8 cellular contexts compared by ENCODE assay signal in genomic region chr1:10471411-10472219, GRCh38. TPM values are rescaled to one million over a fixed set of nuclear protein-coding genes. Genes with fewer than 3 reads are reported as not detected.
DNase-seq lines count a peak whose midpoint lies in the region; ATAC-seq, FAIRE-seq and TF ChIP-seq lines count a peak whose summit lies in the region.

No MANE protein-coding gene starts in this region.

- DNase-seq in CD4-positive, CD25-positive, alpha-beta regulatory T cell: no peak
- DNase-seq in HEK293T (ENCODE audit: extremely low spot score): peak; percentile 27
- no peak for DNase-seq in activated CD8-positive, alpha-beta T cell treated with anti-CD3 and anti-CD28 coated beads, Interleukin-2, amount 10 ng/mL, durations not matched to agents 7 days and 5 days
- DNase-seq in iPS DF 6.9 (ENCODE audit: low read depth, low spot score): no peak
- no peak for DNase-seq in small intestine
- DNase-seq in NCI-H187 treated with DMSO at 0.1 percent for 48 hours (lab: John Stamatoyannopoulos, UW): no peak
- no peak for DNase-seq in NCI-H146 (lab: John Stamatoyannopoulos, UW)
- DNase-seq in COLO668 (lab: John Stamatoyannopoulos, UW; ENCODE audit: unreplicated experiment): no peak

- peaks cover 16 to 51% (median 32%) of the 10 kb centered on the region in 4 donors for H3K4me1 Mint-ChIP-seq in CD4-positive, CD25-positive, alpha-beta regulatory T cell
- peaks cover 44% of the 10 kb centered on the region for H3K4me1 Mint-ChIP-seq in activated CD8-positive, alpha-beta T cell treated with anti-CD3 and anti-CD28 coated beads, Interleukin-2, amount 10 ng/mL, durations not matched to agents 7 days and 5 days (ENCODE audit: low read depth)

- ATAC-seq in CD4-positive, CD25-positive, alpha-beta regulatory T cell (ENCODE audit: low read depth in 2 of 2): no peak
- ATAC-seq in activated CD8-positive, alpha-beta T cell treated with anti-CD3 and anti-CD28 coated beads, Interleukin-2, amount 10 ng/mL, durations not matched to agents 7 days and 5 days: no peak

- POLR2A ChIA-PET in HEK293T (lab: Yijun Ruan, JAX): interaction anchor here (0.7 to 1.8 kb wide), 4 partner anchors 9 to 42 kb away, joined by 3 to 5 read pairs (median 4); no protein-coding TSS in a partner anchor
- POLR2A ChIA-PET in activated CD8-positive, alpha-beta T cell treated with anti-CD3 and anti-CD28 coated beads, Interleukin-2, amount 10 ng/mL, durations not matched to agents 7 days and 5 days (lab: Charles Lee): no interaction called here

- peak overlapping the region; percentile 66 for H3K27ac ChIP-seq in CD4-positive, CD25-positive, alpha-beta regulatory T cell (ENCODE audit: insufficient read depth, low read length, poor library complexity, severe bottlenecking)
- H3K27ac ChIP-seq in iPS DF 6.9 (ENCODE audit: low read length): no peak overlapping the region
- H3K27ac ChIP-seq in small intestine (ENCODE audit: low read depth in 1 of 2, low read length in 1 of 2): peak overlapping the region; percentile 7 to 66

- no peaks in the 10 kb centered on the region for H3K27me3 Mint-ChIP-seq in CD4-positive, CD25-positive, alpha-beta regulatory T cell
- H3K27me3 Mint-ChIP-seq in activated CD8-positive, alpha-beta T cell treated with anti-CD3 and anti-CD28 coated beads, Interleukin-2, amount 10 ng/mL, durations not matched to agents 7 days and 5 days (ENCODE audit: low read depth): no peaks in the 10 kb centered on the region

- H3K36me3 ChIP-seq in CD4-positive, CD25-positive, alpha-beta regulatory T cell (ENCODE audit: control insufficient read depth, insufficient read depth, low read length): peaks cover 23% of the 10 kb centered on the region
- H3K36me3 ChIP-seq in iPS DF 6.9 (ENCODE audit: control insufficient read depth, insufficient read depth, low read length) (peaks cover 10% of the 10 kb centered on the region; the same call in 1 of the 2 replicates), small intestine (ENCODE audit: control insufficient read depth in 2 of 2, insufficient read depth in 2 of 2, low read length in 2 of 2) (peaks cover 3% of the 10 kb centered on the region in 2 donors)

- peaks cover 17% of the 10 kb centered on the region for H3K36me3 Mint-ChIP-seq in CD4-positive, CD25-positive, alpha-beta regulatory T cell
- H3K36me3 Mint-ChIP-seq in activated CD8-positive, alpha-beta T cell treated with anti-CD3 and anti-CD28 coated beads, Interleukin-2, amount 10 ng/mL, durations not matched to agents 7 days and 5 days (ENCODE audit: low read depth): peaks cover 20% of the 10 kb centered on the region

- WGBS in iPS DF 6.9 (ENCODE audit: insufficient coverage, insufficient read length): no CpG with 5 or more reads among the region's 23 CpGs
- WGBS in small intestine, 3 donors: 5 to 8% (median 7%) methylated on average over 23 of the region's 23 CpGs

- H3K4me3 Mint-ChIP-seq in CD4-positive, CD25-positive, alpha-beta regulatory T cell: peak overlapping the region; percentile 88 to 99 (median 94)
- peak overlapping the region; percentile 95 for H3K4me3 Mint-ChIP-seq in activated CD8-positive, alpha-beta T cell treated with anti-CD3 and anti-CD28 coated beads, Interleukin-2, amount 10 ng/mL, durations not matched to agents 7 days and 5 days

- CTCF ChIA-PET in HEK293T (lab: Yijun Ruan, JAX): interaction anchor here (0.8 kb wide), 1 partner anchor 41 kb away, joined by 3 read pairs; no protein-coding TSS in a partner anchor
- CTCF ChIA-PET in activated CD8-positive, alpha-beta T cell treated with anti-CD3 and anti-CD28 coated beads, Interleukin-2, amount 10 ng/mL, durations not matched to agents 7 days and 5 days (lab: Charles Lee): interaction anchor here (1.4 to 2.5 kb wide), 3 partner anchors 23 to 262 kb away, joined by 4 to 14 read pairs (median 4); partner anchors contain the start of gene KIF1B

- FAIRE-seq in small intestine (lab: Jason Lieb, UNC): no peak

- H3K9me3 ChIP-seq in CD4-positive, CD25-positive, alpha-beta regulatory T cell (ENCODE audit: control insufficient read depth in 2 of 2, low read length in 2 of 2): no peaks in the 10 kb centered on the region
- no peaks in the 10 kb centered on the region for H3K9me3 ChIP-seq in iPS DF 6.9 (ENCODE audit: control insufficient read depth, insufficient read depth, low read length)
- no peaks in the 10 kb centered on the region for H3K9me3 ChIP-seq in small intestine (ENCODE audit: control insufficient read depth, low read depth)

- H3K4me3 ChIP-seq in CD4-positive, CD25-positive, alpha-beta regulatory T cell (ENCODE audit: low read depth, low read length): peak overlapping the region; percentile 98
- H3K4me3 ChIP-seq in iPS DF 6.9 (ENCODE audit: low read length) (peak overlapping the region; percentile 76), small intestine (ENCODE audit: low read depth in 1 of 2, low read length in 2 of 2) (peak overlapping the region; percentile 61 to 77)

- H3K4me1 ChIP-seq in CD4-positive, CD25-positive, alpha-beta regulatory T cell (ENCODE audit: control insufficient read depth, insufficient read depth, low read length, poor library complexity, severe bottlenecking): peaks cover 36% of the 10 kb centered on the region
- H3K4me1 ChIP-seq in iPS DF 6.9 (ENCODE audit: control insufficient read depth, insufficient read depth, low read length): no peaks in the 10 kb centered on the region
- peaks cover 0 to 2% of the 10 kb centered on the region in 2 donors for H3K4me1 ChIP-seq in small intestine (ENCODE audit: control insufficient read depth in 2 of 2, insufficient read depth in 1 of 2, low read depth in 1 of 2, low read length in 1 of 2)

- no peaks in the 10 kb centered on the region for H3K27me3 ChIP-seq in CD4-positive, CD25-positive, alpha-beta regulatory T cell (ENCODE audit: control insufficient read depth, insufficient read depth, low read length)
- H3K27me3 ChIP-seq in iPS DF 6.9 (ENCODE audit: control insufficient read depth, insufficient read depth, low read length) (no peaks in the 10 kb centered on the region), small intestine (ENCODE audit: control insufficient read depth in 2 of 2, insufficient read depth in 2 of 2, low read length in 2 of 2) (no peaks in the 10 kb centered on the region)

- H3K9me3 Mint-ChIP-seq in CD4-positive, CD25-positive, alpha-beta regulatory T cell: no peaks in the 10 kb centered on the region
- H3K9me3 Mint-ChIP-seq in activated CD8-positive, alpha-beta T cell treated with anti-CD3 and anti-CD28 coated beads, Interleukin-2, amount 10 ng/mL, durations not matched to agents 7 days and 5 days (ENCODE audit: insufficient read depth): no peaks in the 10 kb centered on the region

- H3K27ac Mint-ChIP-seq in CD4-positive, CD25-positive, alpha-beta regulatory T cell: peak overlapping the region; percentile 76 to 97 (median 90)
- H3K27ac Mint-ChIP-seq in activated CD8-positive, alpha-beta T cell treated with anti-CD3 and anti-CD28 coated beads, Interleukin-2, amount 10 ng/mL, durations not matched to agents 7 days and 5 days: peak overlapping the region; percentile 95

TF ChIP-seq in HEK293T, 16 proteins besides CTCF, POLR2A, EP300 and RAD21:
- TF ChIP-seq LEF1 (IDR thresholded peaks at IDR 0.05; ENCODE audit: borderline replicate concordance) (no peak), BHLHE40 (IDR thresholded peaks at IDR 0.05; ENCODE audit: borderline replicate concordance) (no peak), FOXM1 (IDR thresholded peaks at IDR 0.05; ENCODE audit: borderline replicate concordance) (no peak), HDGF (IDR thresholded peaks at IDR 0.05; ENCODE audit: borderline replicate concordance) (no peak), FOXA1 (IDR thresholded peaks at IDR 0.05) (no peak), ARNT (IDR thresholded peaks at IDR 0.05) (no peak), FOXK2 (IDR thresholded peaks at IDR 0.05) (no peak), NFRKB (IDR thresholded peaks at IDR 0.05) (no peak), ZNF384 (IDR thresholded peaks at IDR 0.05) (no peak)

RNA-seq across cellular contexts. Expression of gene DFFA, which starts 0.7 kb away (rescaled TPM):
- total RNA-seq in CD4-positive, CD25-positive, alpha-beta regulatory T cell: 19.2 TPM
- 10 to 100 TPM; 16.3 to 21.4 (median 18.5) TPM for polyA plus RNA-seq in CD4-positive, CD25-positive, alpha-beta regulatory T cell
- 10 to 100 TPM; 38.7 to 39.5 TPM for total RNA-seq in activated CD8-positive, alpha-beta T cell treated with anti-CD3 and anti-CD28 coated beads, Interleukin-2, amount 10 ng/mL, durations not matched to agents 7 days and 5 days
- 10 to 100 TPM in 2 of 3 donors, 1 to 10 TPM in 1; 8.9 to 24.0 (median 10.3) TPM for polyA plus RNA-seq in small intestine

RNA-seq across cellular contexts. Expression of gene PEX14, which starts 3.1 kb away (rescaled TPM):
- 22.4 TPM for total RNA-seq in CD4-positive, CD25-positive, alpha-beta regulatory T cell
- polyA plus RNA-seq in CD4-positive, CD25-positive, alpha-beta regulatory T cell: 1 to 10 TPM; 3.5 to 5.2 (median 4.4) TPM
- 10 to 100 TPM; 17.7 to 19.1 TPM for total RNA-seq in activated CD8-positive, alpha-beta T cell treated with anti-CD3 and anti-CD28 coated beads, Interleukin-2, amount 10 ng/mL, durations not matched to agents 7 days and 5 days
- polyA plus RNA-seq in small intestine: 10 to 100 TPM; 15.9 to 24.9 (median 24.4) TPM

RNA-seq across cellular contexts. Expression of gene CORT, which starts 21.8 kb away (rescaled TPM):
- not detected for total RNA-seq in CD4-positive, CD25-positive, alpha-beta regulatory T cell
- not detected for polyA plus RNA-seq in CD4-positive, CD25-positive, alpha-beta regulatory T cell
- total RNA-seq in activated CD8-positive, alpha-beta T cell treated with anti-CD3 and anti-CD28 coated beads, Interleukin-2, amount 10 ng/mL, durations not matched to agents 7 days and 5 days: under 1 TPM in 1 of 2 experiments, not detected in 1; 0.95 TPM
- under 1 TPM in 1 of 3 donors, not detected in 2; 0.97 TPM for polyA plus RNA-seq in small intestine

RNA-seq across cellular contexts. Expression of gene CENPS, which starts 41.4 kb away (rescaled TPM):
- total RNA-seq in CD4-positive, CD25-positive, alpha-beta regulatory T cell: 4.9 TPM
- 1 to 10 TPM; 6.4 to 8.7 (median 7.5) TPM for polyA plus RNA-seq in CD4-positive, CD25-positive, alpha-beta regulatory T cell
- 10 to 100 TPM; 18.3 to 21.9 TPM for total RNA-seq in activated CD8-positive, alpha-beta T cell treated with anti-CD3 and anti-CD28 coated beads, Interleukin-2, amount 10 ng/mL, durations not matched to agents 7 days and 5 days
- polyA plus RNA-seq in small intestine: 10 to 100 TPM; 11.3 to 28.3 (median 27.3) TPM
